21 cellular contexts compared by ENCODE assay signal in the genomic region with DNA sequence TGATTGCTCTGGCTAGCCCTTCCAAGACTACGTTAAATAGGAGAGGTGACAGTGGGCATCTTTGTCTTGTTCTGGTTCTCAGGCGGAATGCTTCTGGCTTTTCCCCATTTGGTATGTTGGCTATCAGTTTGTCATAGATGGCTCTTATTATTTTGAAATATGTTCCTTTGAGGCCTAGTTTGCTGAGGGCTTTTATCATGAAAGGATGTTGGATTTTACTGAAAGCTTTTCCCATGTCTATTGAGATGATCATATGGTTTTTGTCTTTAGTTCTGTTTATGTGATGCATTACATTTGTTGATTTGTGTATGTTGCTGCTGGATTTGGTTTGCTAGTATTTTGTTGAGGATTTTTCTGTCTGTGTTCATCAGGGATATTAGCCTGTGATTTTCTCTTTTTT. TPM values are rescaled to one million over a fixed set of nuclear protein-coding genes. Genes with fewer than 3 reads are reported as not detected.
DNase-seq lines count a peak whose midpoint lies in the region; ATAC-seq, FAIRE-seq and TF ChIP-seq lines count a peak whose summit lies in the region.
"Had no signal": no experiment of that assay in that cellular context is flagged by ENCODE, and none has a peak within 500 bp of the region (broad histone marks: within the 10 kb centered on the region; RNA-seq: fewer than 3 reads in every experiment).

No MANE protein-coding gene starts in this region.

- no peaks in the 10 kb centered on the region for H3K79me1 ChIP-seq in trophoblast cell (ENCODE audit: low read length)

- H3K4me1 Mint-ChIP-seq in IgD-negative memory B cell, result peaks cover 13 to 29% (median 16%) of the 10 kb centered on the region in 3 donors
- peaks cover 6 to 31% of the 10 kb centered on the region in 2 donors for H3K4me1 Mint-ChIP-seq in stimulated activated naive B cell treated with anti-CD40 and anti-IgM and Interleukin-4, amounts not matched to agents 10 μg/mL and 1 μg/mL and 100 μg/mL, for 72 hours

- TF ChIP-seq CTCF in HepG2 (CRISPR knock-in tag; IDR thresholded peaks at IDR 0.05) (no peak), right lobe of liver (IDR thresholded peaks at IDR 0.05) (no peak)

- CTCF ChIA-PET in HepG2 (lab: Yijun Ruan, JAX; ENCODE audit: low intra/inter-chr PET ratio, low total read pairs), result no interaction called here

- no peak overlapping the region for H2BK12ac ChIP-seq in trophoblast cell (ENCODE audit: low read length)

- intact Hi-C loops in HepG2 (cut with micrococcal nuclease; ENCODE audit: unreplicated experiment), result no loop called here
- intact Hi-C loops in right lobe of liver (cut with DNase I), result no loop called here

- TF ChIP-seq RAD21 in HepG2 (CRISPR knock-in tag; IDR thresholded peaks at IDR 0.05), result no peak

- H3K36me3 Mint-ChIP-seq in IgD-negative memory B cell, result peaks cover 6% of the 10 kb centered on the region
- H3K36me3 Mint-ChIP-seq in stimulated activated naive B cell treated with anti-CD40 and anti-IgM and Interleukin-4, amounts not matched to agents 10 μg/mL and 1 μg/mL and 100 μg/mL, for 72 hours, result peaks cover 2 to 3% of the 10 kb centered on the region in 2 donors

- H3K27ac Mint-ChIP-seq in IgD-negative memory B cell, result peak overlapping the region in 2 of 3 donors; percentile 21 to 53
- peak overlapping the region; percentile 39 for H3K27ac Mint-ChIP-seq in stimulated activated naive B cell treated with anti-CD40 and anti-IgM and Interleukin-4, amounts not matched to agents 10 μg/mL and 1 μg/mL and 100 μg/mL, for 72 hours
- H3K27ac Mint-ChIP-seq: HFFc6 had no signal

- no peak overlapping the region for H4K8ac ChIP-seq in trophoblast cell (ENCODE audit: low read depth, low read length)

- H2BK5ac ChIP-seq in trophoblast cell (ENCODE audit: low read depth, low read length, poor library complexity), result no peak overlapping the region

- 97% methylated on average over 2 of the region's 2 CpGs for WGBS in HepG2 (ENCODE audit: low lambda C conversion rate)
- 100% methylated on average over 2 of the region's 2 CpGs for WGBS in right lobe of liver (ENCODE audit: insufficient coverage, low coverage, low lambda C conversion rate, missing lambda C conversion rate)
- no CpG with 5 or more reads among the region's 2 CpGs for WGBS in trophoblast cell (ENCODE audit: extremely low coverage, insufficient coverage, insufficient read length)

- H2AFZ ChIP-seq in HepG2 (ENCODE audit: low read length) (no peak overlapping the region), trophoblast cell (ENCODE audit: insufficient read depth, low read length, poor library complexity) (no peak overlapping the region)
- H2AFZ ChIP-seq: GM23248 had no signal

- H3K4me3 Mint-ChIP-seq in IgD-negative memory B cell, result no peak overlapping the region
- H3K4me3 Mint-ChIP-seq in stimulated activated naive B cell treated with anti-CD40 and anti-IgM and Interleukin-4, amounts not matched to agents 10 μg/mL and 1 μg/mL and 100 μg/mL, for 72 hours, result no peak overlapping the region
- H3K4me3 Mint-ChIP-seq: CD4-positive, alpha-beta memory T cell; HFFc6 had no signal

- no peak overlapping the region for H4K12ac ChIP-seq in trophoblast cell (ENCODE audit: low read depth, low read length)

- no peaks in the 10 kb centered on the region for H3K27me3 Mint-ChIP-seq in IgD-negative memory B cell
- no peaks in the 10 kb centered on the region for H3K27me3 Mint-ChIP-seq in stimulated activated naive B cell treated with anti-CD40 and anti-IgM and Interleukin-4, amounts not matched to agents 10 μg/mL and 1 μg/mL and 100 μg/mL, for 72 hours
- H3K27me3 Mint-ChIP-seq: CD4-positive, alpha-beta memory T cell had no signal

- DNase-seq in HepG2 (ENCODE audit: low spot score), result no peak
- DNase-seq in right lobe of liver, result no peak
- DNase-seq in stimulated activated naive B cell treated with anti-CD40 and anti-IgM and Interleukin-4, amounts not matched to agents 10 μg/mL and 1 μg/mL and 100 μg/mL, for 72 hours, result no peak
- DNase-seq in SJCRH30, result no peak
- DNase-seq in trophoblast cell, result no peak
- DNase-seq: 8988T; C1 segment of cervical spinal cord; CD4-positive, alpha-beta memory T cell; COR-L47; DMS153; DND-41; GM23248; H7; HCEC 1CT; HFFc6 had no signal

- H2BK120ac ChIP-seq in trophoblast cell (ENCODE audit: insufficient read depth, low read length, poor library complexity), result no peak overlapping the region

- TF ChIP-seq POLR2A in HepG2 (IDR thresholded peaks at IDR 0.05; ENCODE audit: insufficient read depth in 1 of 2, low read depth in 2 of 2, low read length in 2 of 2) (no peak), right lobe of liver (IDR thresholded peaks at IDR 0.05) (no peak)

- in situ Hi-C loops in HepG2 (cut with HindIII; ENCODE audit: extremely low pct_ligation_motif_present, low pct_unique_long_range_greater_than_20kb), result no loop called here

- TF ChIP-seq EP300 in HepG2 (IDR thresholded peaks at IDR 0.05; ENCODE audit: low read depth in 2 of 2, low read length in 2 of 2), result no peak
- TF ChIP-seq EP300 in HepG2 (CRISPR knock-in tag; IDR thresholded peaks at IDR 0.05; ENCODE audit: borderline replicate concordance), result no peak

- no peak overlapping the region for H3K4me3 ChIP-seq in HepG2 (replicated peaks in 1 of 3; ENCODE audit: insufficient read depth in 1 of 3, low read depth in 2 of 3, low read length in 3 of 3)
- no peak overlapping the region for H3K4me3 ChIP-seq in right lobe of liver
- no peak overlapping the region for H3K4me3 ChIP-seq in SJCRH30
- no peak overlapping the region for H3K4me3 ChIP-seq in trophoblast cell (ENCODE audit: low read depth, low read length)
- H3K4me3 ChIP-seq: A549, GM23248 had no signal

- POLR2A ChIA-PET in HepG2 (lab: Yijun Ruan, JAX), result no interaction called here

- ATAC-seq in HepG2 (no peak), right lobe of liver (no peak)
- ATAC-seq in stimulated activated naive B cell treated with anti-CD40 and anti-IgM and Interleukin-4, amounts not matched to agents 10 μg/mL and 1 μg/mL and 100 μg/mL, for 72 hours (replicated peaks), result no peak
- ATAC-seq: A549 had no signal

- H3K23ac ChIP-seq in trophoblast cell (ENCODE audit: low read length), result no peak overlapping the region

- H4K20me1 ChIP-seq in HepG2 (ENCODE audit: insufficient read depth, low read length), result no peaks in the 10 kb centered on the region

- H3K4ac ChIP-seq in trophoblast cell (ENCODE audit: low read depth, low read length), result no peak overlapping the region

- H3K9ac ChIP-seq in HepG2 (ENCODE audit: insufficient read depth, low read depth, low read length) (no peak overlapping the region), trophoblast cell (ENCODE audit: low read length) (no peak overlapping the region)
- H3K9ac ChIP-seq: GM23248 had no signal

- no peak overlapping the region for H4K91ac ChIP-seq in trophoblast cell (ENCODE audit: low read depth, low read length)

- H3K36me3 ChIP-seq in HepG2 (replicated peaks in 1 of 2; ENCODE audit: control insufficient read depth in 1 of 2, insufficient read depth in 2 of 2, low read length in 2 of 2) (peaks cover under 1 to 2% of the 10 kb centered on the region in 2 experiments; a peak in 1 of 5 replicates), right lobe of liver (no peaks in the 10 kb centered on the region), SJCRH30 (no peaks in the 10 kb centered on the region), trophoblast cell (ENCODE audit: control insufficient read depth in 1 of 2, insufficient read depth in 2 of 2, low read length in 2 of 2) (peaks cover 0 to 2% of the 10 kb centered on the region in 2 experiments)

- H3K14ac ChIP-seq in trophoblast cell (ENCODE audit: low read length), result no peak overlapping the region

- BruUV-seq in HepG2 (replicated peaks; lab: Mats Ljungman, UMichigan), result TSS peak; percentile 32

- H3K4me2 ChIP-seq in HepG2 (ENCODE audit: low read depth, low read length) (no peak overlapping the region), trophoblast cell (ENCODE audit: low read length) (no peak overlapping the region)
- H3K4me2 ChIP-seq: A549 had no signal

- H3K79me2 ChIP-seq in HepG2 (ENCODE audit: insufficient read depth, low read length), result no peaks in the 10 kb centered on the region
- no peaks in the 10 kb centered on the region for H3K79me2 ChIP-seq in trophoblast cell (ENCODE audit: control insufficient read depth, insufficient read depth, low read length, poor library complexity)

- H3K27ac ChIP-seq in HepG2 (ENCODE audit: extremely low read length, insufficient read depth, low read length), result no peak overlapping the region
- H3K27ac ChIP-seq in right lobe of liver, result no peak overlapping the region
- H3K27ac ChIP-seq in SJCRH30, result no peak overlapping the region
- no peak overlapping the region for H3K27ac ChIP-seq in trophoblast cell (ENCODE audit: low read depth, low read length)
- H3K27ac ChIP-seq: A549, GM23248 had no signal

- H3K4me1 ChIP-seq in HepG2 (ENCODE audit: insufficient read depth, low read length) (peaks cover 29% of the 10 kb centered on the region), right lobe of liver (no peaks in the 10 kb centered on the region), SJCRH30 (no peaks in the 10 kb centered on the region), trophoblast cell (ENCODE audit: control insufficient read depth in 1 of 2, insufficient read depth in 2 of 2, low read length in 2 of 2) (no peaks in the 10 kb centered on the region)
- H3K4me1 ChIP-seq: A549 had no signal

- H3K9me3 ChIP-seq in HepG2 (ENCODE audit: low read length) (no peaks in the 10 kb centered on the region), right lobe of liver (no peaks in the 10 kb centered on the region), SJCRH30 (replicated peaks) (peaks cover 7% of the 10 kb centered on the region; the same call in 1 of the 2 replicates), trophoblast cell (ENCODE audit: insufficient read depth, low read depth, low read length) (peaks cover 2% of the 10 kb centered on the region)
- H3K9me3 ChIP-seq: A549 had no signal

- no peak overlapping the region for H3K18ac ChIP-seq in trophoblast cell (ENCODE audit: low read length)

- H3K9me3 Mint-ChIP-seq in IgD-negative memory B cell, result peaks cover 0 to 2% (median 0%) of the 10 kb centered on the region in 3 donors
- peaks cover 2 to 7% of the 10 kb centered on the region in 2 donors for H3K9me3 Mint-ChIP-seq in stimulated activated naive B cell treated with anti-CD40 and anti-IgM and Interleukin-4, amounts not matched to agents 10 μg/mL and 1 μg/mL and 100 μg/mL, for 72 hours

- H3K27me3 ChIP-seq in HepG2 (ENCODE audit: control insufficient read depth in 1 of 2, insufficient read depth in 2 of 2, low read length in 2 of 2) (no peaks in the 10 kb centered on the region), right lobe of liver (no peaks in the 10 kb centered on the region), SJCRH30 (no peaks in the 10 kb centered on the region), trophoblast cell (ENCODE audit: insufficient read depth, low read length) (no peaks in the 10 kb centered on the region)

- no peak overlapping the region for H2AK5ac ChIP-seq in trophoblast cell (ENCODE audit: low read length)

- no peak for FAIRE-seq in HepG2 (lab: Jason Lieb, UNC)
- FAIRE-seq: A549, G401.6, GM12892, GM19239, H1 had no signal

RNA-seq across cellular contexts. Expression of a gene that starts 9.9 kb away (rescaled TPM):
- 22.4 and 44.6 TPM in 2 replicates for total RNA-seq in HepG2 (2016; rRNA removed; fragmentation: Illumina TruSeq; extraction: Trizol)
- total RNA-seq in HepG2 (2016; cell fraction: cytosol; rRNA removed; fragmentation: Illumina TruSeq; extraction: Trizol; ENCODE audit: low read depth), result 26.9 and 41.2 TPM in 2 replicates
- 25.4 and 45.4 TPM in 2 replicates for total RNA-seq in HepG2 (2016; cell fraction: insoluble cytoplasmic fraction; rRNA removed; fragmentation: Illumina TruSeq; extraction: Trizol)
- total RNA-seq in HepG2 (2016; cell fraction: membrane; rRNA removed; fragmentation: Illumina TruSeq; extraction: Trizol), result 24.1 and 38.2 TPM in 2 replicates
- 30.2 and 32.0 TPM in 2 replicates for total RNA-seq in HepG2 (2016; cell fraction: nucleus; rRNA removed; fragmentation: Illumina TruSeq; extraction: Trizol)
- polyA plus RNA-seq in HepG2 (2011; rRNA removed), result 597 and 696 TPM in 2 replicates
- polyA plus RNA-seq in HepG2 (2011; cell fraction: cytosol; rRNA removed), result 456 and 545 TPM in 2 replicates
- 515 and 552 TPM in 2 replicates for polyA plus RNA-seq in HepG2 (2011; cell fraction: nucleus; rRNA removed)
- polyA plus RNA-seq in HepG2 (2012), result 446 and 587 TPM in 2 replicates
- polyA plus RNA-seq in HepG2 (2016; cell fraction: cytosol; fragmentation: Illumina TruSeq; extraction: Trizol; ENCODE audit: low read depth), result 21.3 and 41.6 TPM in 2 replicates
- polyA plus RNA-seq in HepG2 (2016; cell fraction: insoluble cytoplasmic fraction; fragmentation: Illumina TruSeq; extraction: Trizol; ENCODE audit: low read depth), result 26.6 and 27.0 TPM in 2 replicates
- polyA plus RNA-seq in HepG2 (2016; cell fraction: membrane; fragmentation: Illumina TruSeq; extraction: Trizol; ENCODE audit: low read depth), result 23.6 and 34.9 TPM in 2 replicates
- 68.7 and 69.0 TPM in 2 replicates for polyA plus RNA-seq in HepG2 (2016; cell fraction: nucleus; fragmentation: Illumina TruSeq; extraction: Trizol; ENCODE audit: insufficient read depth, low read depth)
- polyA minus RNA-seq in HepG2 (2011; rRNA and poly(A)+ RNA removed; ENCODE audit: low replicate concordance), result 4.7 and 104 TPM in 2 replicates
- polyA minus RNA-seq in HepG2 (2011; cell fraction: cytosol; rRNA and poly(A)+ RNA removed), result 149 and 185 TPM in 2 replicates
- 159 and 184 TPM in 2 replicates for polyA minus RNA-seq in HepG2 (2011; cell fraction: nucleus; rRNA and poly(A)+ RNA removed)
- total RNA-seq in right lobe of liver, result 10 to 100 TPM; 21.7 to 48.4 (median 30.8) TPM
- polyA plus RNA-seq in IgD-negative memory B cell, result 708 TPM
- 17.2 and 18.9 TPM in 2 replicates for total RNA-seq in SJCRH30 (2014; rRNA removed; shearing (Covaris generic))
- 10.8 and 11.8 TPM in 2 replicates for polyA plus RNA-seq in trophoblast cell (2013)

RNA-seq across cellular contexts. Expression of a gene that starts 32.9 kb away (rescaled TPM):
- 73.9 and 88.4 TPM in 2 replicates for total RNA-seq in HepG2 (2016; rRNA removed; fragmentation: Illumina TruSeq; extraction: Trizol)
- 84.7 and 89.7 TPM in 2 replicates for total RNA-seq in HepG2 (2016; cell fraction: cytosol; rRNA removed; fragmentation: Illumina TruSeq; extraction: Trizol; ENCODE audit: low read depth)
- total RNA-seq in HepG2 (2016; cell fraction: insoluble cytoplasmic fraction; rRNA removed; fragmentation: Illumina TruSeq; extraction: Trizol), result 68.4 and 95.5 TPM in 2 replicates
- 46.9 and 49.2 TPM in 2 replicates for total RNA-seq in HepG2 (2016; cell fraction: membrane; rRNA removed; fragmentation: Illumina TruSeq; extraction: Trizol)
- 62.5 and 63.7 TPM in 2 replicates for total RNA-seq in HepG2 (2016; cell fraction: nucleus; rRNA removed; fragmentation: Illumina TruSeq; extraction: Trizol)
- 20.7 and 29.3 TPM in 2 replicates for polyA plus RNA-seq in HepG2 (2011; rRNA removed)
- polyA plus RNA-seq in HepG2 (2011; cell fraction: cytosol; rRNA removed), result 8.6 and 10.8 TPM in 2 replicates
- 39.4 and 43.9 TPM in 2 replicates for polyA plus RNA-seq in HepG2 (2011; cell fraction: nucleus; rRNA removed)
- 15.0 and 26.1 TPM in 2 replicates for polyA plus RNA-seq in HepG2 (2012)
- polyA plus RNA-seq in HepG2 (2016; cell fraction: cytosol; fragmentation: Illumina TruSeq; extraction: Trizol; ENCODE audit: low read depth), result 15.3 and 16.0 TPM in 2 replicates
- polyA plus RNA-seq in HepG2 (2016; cell fraction: insoluble cytoplasmic fraction; fragmentation: Illumina TruSeq; extraction: Trizol; ENCODE audit: low read depth), result 90.9 and 96.9 TPM in 2 replicates
- polyA plus RNA-seq in HepG2 (2016; cell fraction: membrane; fragmentation: Illumina TruSeq; extraction: Trizol; ENCODE audit: low read depth), result 23.9 and 25.0 TPM in 2 replicates
- polyA plus RNA-seq in HepG2 (2016; cell fraction: nucleus; fragmentation: Illumina TruSeq; extraction: Trizol; ENCODE audit: insufficient read depth, low read depth), result 111 and 119 TPM in 2 replicates
- polyA minus RNA-seq in HepG2 (2011; rRNA and poly(A)+ RNA removed; ENCODE audit: low replicate concordance), result 4.7 and 5.1 TPM in 2 replicates
- 15.3 and 20.4 TPM in 2 replicates for polyA minus RNA-seq in HepG2 (2011; cell fraction: cytosol; rRNA and poly(A)+ RNA removed)
- 42.8 and 56.1 TPM in 2 replicates for polyA minus RNA-seq in HepG2 (2011; cell fraction: nucleus; rRNA and poly(A)+ RNA removed)
- total RNA-seq in right lobe of liver, result 10 to 100 TPM; 11.7 to 23.5 (median 19.7) TPM
- polyA plus RNA-seq in IgD-negative memory B cell, result 4.4 TPM
- 57.5 and 60.2 TPM in 2 replicates for total RNA-seq in SJCRH30 (2014; rRNA removed; shearing (Covaris generic))
- 12.1 and 12.8 TPM in 2 replicates for polyA plus RNA-seq in trophoblast cell (2013)
